In the genomic region with DNA sequence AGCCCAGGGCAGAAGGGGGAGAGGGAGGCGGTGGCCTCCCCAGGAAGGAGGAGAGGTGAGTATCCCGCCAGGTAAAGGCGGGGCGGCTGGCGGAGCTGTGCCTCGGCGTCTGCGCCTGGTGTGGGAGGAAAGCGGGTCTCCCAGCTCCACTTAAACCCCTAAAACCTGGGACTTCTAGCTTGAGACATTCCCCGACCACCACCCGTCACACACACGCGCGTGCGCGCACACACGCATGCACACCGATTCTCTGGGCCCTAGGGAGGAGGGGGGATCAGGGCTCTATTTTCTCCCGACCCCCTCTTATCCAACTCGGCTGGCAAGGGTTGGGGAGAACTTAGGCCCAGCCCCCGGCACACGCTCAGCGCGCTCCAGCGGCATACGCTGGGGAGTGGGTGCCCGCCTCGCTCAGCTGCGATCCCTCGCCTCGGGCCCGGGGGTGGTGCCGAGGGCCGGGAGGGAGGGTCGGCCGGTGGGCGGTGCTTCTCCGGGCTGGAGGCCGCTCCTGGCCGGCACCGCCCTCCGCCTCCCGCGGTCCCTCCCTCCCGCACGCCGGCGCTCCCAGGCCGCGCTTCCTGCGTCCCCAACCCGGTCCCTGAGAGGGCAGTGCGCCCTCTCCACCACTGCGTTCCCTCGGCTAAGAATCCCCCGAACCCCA, we compare ENCODE assay signal across 2 cellular contexts.
TF ChIP-seq lines count a peak whose summit lies in the region.

A gene with protein sequence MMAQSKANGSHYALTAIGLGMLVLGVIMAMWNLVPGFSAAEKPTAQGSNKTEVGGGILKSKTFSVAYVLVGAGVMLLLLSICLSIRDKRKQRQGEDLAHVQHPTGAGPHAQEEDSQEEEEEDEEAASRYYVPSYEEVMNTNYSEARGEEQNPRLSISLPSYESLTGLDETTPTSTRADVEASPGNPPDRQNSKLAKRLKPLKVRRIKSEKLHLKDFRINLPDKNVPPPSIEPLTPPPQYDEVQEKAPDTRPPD (plus strand): TSS at position 564 of the 658 bp plus-strand sequence. CDS start 61,341 bp downstream, outside the sequence.

TF ChIP-seq in HEK293, 187 proteins besides CTCF, POLR2A, EP300 and RAD21 (continued from another document and continues in another):
- TF ChIP-seq ZNF354C (tag by site-specific recombination; IDR thresholded peaks at IDR 0.05; ENCODE audit: borderline replicate concordance, low read depth) (no peak), ZNF639 (tag by site-specific recombination; IDR thresholded peaks at IDR 0.05) (no peak), GLIS2 (tag by site-specific recombination; IDR thresholded peaks at IDR 0.05) (peak; percentile 36; the same call in 1 of the 2 replicates), ZNF623 (tag by site-specific recombination; IDR thresholded peaks at IDR 0.05) (no peak), MEIS1 (CRISPR knock-in tag; IDR thresholded peaks at IDR 0.05; ENCODE audit: borderline replicate concordance) (no peak), ZIC2 (tag by site-specific recombination; IDR thresholded peaks at IDR 0.05) (no peak), ZNF48 (tag by site-specific recombination; IDR thresholded peaks at IDR 0.05) (no peak), ZNF239 (tag by site-specific recombination; IDR thresholded peaks at IDR 0.05) (no peak), ZBTB1 (tag by site-specific recombination; IDR thresholded peaks at IDR 0.05) (no peak), ZNF501 (tag by site-specific recombination; IDR thresholded peaks at IDR 0.05) (0 out of 2 replicates have a peak, but pooled peaks have one; percentile 27), FEZF1 (tag by site-specific recombination; IDR thresholded peaks at IDR 0.05) (no peak), SP2 (tag by site-specific recombination; IDR thresholded peaks at IDR 0.05) (peak; percentile 78), IKZF3 (tag by site-specific recombination; IDR thresholded peaks at IDR 0.05) (peak; percentile 45; the same call in 1 of the 2 replicates), ZNF514 (tag by site-specific recombination; IDR thresholded peaks at IDR 0.05) (no peak), SCRT2 (tag by site-specific recombination; IDR thresholded peaks at IDR 0.05) (no peak), SP7 (tag by site-specific recombination; IDR thresholded peaks at IDR 0.05) (peak; percentile 31; the same call in 1 of the 2 replicates), ZNF341 (tag by site-specific recombination; IDR thresholded peaks at IDR 0.05; ENCODE audit: low read depth) (peak; percentile 69), KLF1 (tag by site-specific recombination; IDR thresholded peaks at IDR 0.05) (peak; percentile 9), KLF9 (tag by site-specific recombination; IDR thresholded peaks at IDR 0.05; ENCODE audit: low read depth) (peak; percentile 68), PRDM4 (tag by site-specific recombination; IDR thresholded peaks at IDR 0.05) (no peak)
- TF ChIP-seq, protein P1, sequence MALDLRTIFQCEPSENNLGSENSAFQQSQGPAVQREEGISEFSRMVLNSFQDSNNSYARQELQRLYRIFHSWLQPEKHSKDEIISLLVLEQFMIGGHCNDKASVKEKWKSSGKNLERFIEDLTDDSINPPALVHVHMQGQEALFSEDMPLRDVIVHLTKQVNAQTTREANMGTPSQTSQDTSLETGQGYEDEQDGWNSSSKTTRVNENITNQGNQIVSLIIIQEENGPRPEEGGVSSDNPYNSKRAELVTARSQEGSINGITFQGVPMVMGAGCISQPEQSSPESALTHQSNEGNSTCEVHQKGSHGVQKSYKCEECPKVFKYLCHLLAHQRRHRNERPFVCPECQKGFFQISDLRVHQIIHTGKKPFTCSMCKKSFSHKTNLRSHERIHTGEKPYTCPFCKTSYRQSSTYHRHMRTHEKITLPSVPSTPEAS (tag by site-specific recombination; IDR thresholded peaks at IDR 0.05) = peak; percentile 40; the same call in 1 of the 2 replicates
- TF ChIP-seq, protein P2, sequence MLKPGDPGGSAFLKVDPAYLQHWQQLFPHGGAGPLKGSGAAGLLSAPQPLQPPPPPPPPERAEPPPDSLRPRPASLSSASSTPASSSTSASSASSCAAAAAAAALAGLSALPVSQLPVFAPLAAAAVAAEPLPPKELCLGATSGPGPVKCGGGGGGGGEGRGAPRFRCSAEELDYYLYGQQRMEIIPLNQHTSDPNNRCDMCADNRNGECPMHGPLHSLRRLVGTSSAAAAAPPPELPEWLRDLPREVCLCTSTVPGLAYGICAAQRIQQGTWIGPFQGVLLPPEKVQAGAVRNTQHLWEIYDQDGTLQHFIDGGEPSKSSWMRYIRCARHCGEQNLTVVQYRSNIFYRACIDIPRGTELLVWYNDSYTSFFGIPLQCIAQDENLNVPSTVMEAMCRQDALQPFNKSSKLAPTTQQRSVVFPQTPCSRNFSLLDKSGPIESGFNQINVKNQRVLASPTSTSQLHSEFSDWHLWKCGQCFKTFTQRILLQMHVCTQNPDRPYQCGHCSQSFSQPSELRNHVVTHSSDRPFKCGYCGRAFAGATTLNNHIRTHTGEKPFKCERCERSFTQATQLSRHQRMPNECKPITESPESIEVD (tag by site-specific recombination; IDR thresholded peaks at IDR 0.05) = no peak

TF ChIP-seq in HepG2, 621 proteins besides CTCF, POLR2A, EP300 and RAD21 (continued from another document and continues in another):
- TF ChIP-seq ZNF281 (CRISPR knock-in tag; IDR thresholded peaks at IDR 0.05; ENCODE audit: borderline replicate concordance) (no peak), SP4 (CRISPR knock-in tag; IDR thresholded peaks at IDR 0.05) (peak; percentile 49), FOXJ3 (CRISPR knock-in tag; IDR thresholded peaks at IDR 0.05; ENCODE audit: borderline replicate concordance) (no peak), HNRNPH1 (optimal IDR thresholded peaks at IDR 0.05; ENCODE audit: low read depth, low read length) (no peak), ZNF414 (CRISPR knock-in tag; IDR thresholded peaks at IDR 0.05) (no peak), ZFP90 (CRISPR knock-in tag; IDR thresholded peaks at IDR 0.05; ENCODE audit: borderline replicate concordance) (no peak), ZBTB7B (CRISPR knock-in tag; IDR thresholded peaks at IDR 0.05) (0 out of 2 replicates have a peak, but pooled peaks have one; percentile 24), RFXANK (CRISPR knock-in tag; IDR thresholded peaks at IDR 0.05) (no peak), HNF4A (CRISPR knock-in tag; IDR thresholded peaks at IDR 0.05) (no peak), ELF4 (CRISPR knock-in tag; IDR thresholded peaks at IDR 0.05; ENCODE audit: borderline replicate concordance) (no peak), MTF1 (CRISPR knock-in tag; IDR thresholded peaks at IDR 0.05) (no peak), ZNF709 (CRISPR knock-in tag; IDR thresholded peaks at IDR 0.05) (peak; percentile 46; the same call in 1 of the 2 replicates), TOPORS (CRISPR knock-in tag; IDR thresholded peaks at IDR 0.05) (no peak), RBAK (CRISPR knock-in tag; IDR thresholded peaks at IDR 0.05) (no peak), ZNF205 (CRISPR knock-in tag; IDR thresholded peaks at IDR 0.05) (no peak), SOX13 (IDR thresholded peaks at IDR 0.05) (no peak), SOX13 (CRISPR knock-in tag; conservative IDR thresholded peaks at IDR 0.05 in 1 of 2, IDR thresholded peaks at IDR 0.05 in 1 of 2) (peak in 1 of 2 experiments; percentile 35; a peak in 1 of 4 replicates), ZNF253 (CRISPR knock-in tag; IDR thresholded peaks at IDR 0.05; ENCODE audit: borderline replicate concordance) (no peak), ZNF160 (CRISPR knock-in tag; IDR thresholded peaks at IDR 0.05) (no peak; the same call in 1 of the 2 replicates), ARNT2 (CRISPR knock-in tag; IDR thresholded peaks at IDR 0.05; ENCODE audit: low read depth) (0 out of 2 replicates have a peak, but pooled peaks have one; percentile 0), ZNF720 (CRISPR knock-in tag; IDR thresholded peaks at IDR 0.05) (no peak), SNAPC5 (CRISPR knock-in tag; IDR thresholded peaks at IDR 0.05; ENCODE audit: borderline replicate concordance) (no peak), ZSCAN21 (CRISPR knock-in tag; IDR thresholded peaks at IDR 0.05; ENCODE audit: borderline replicate concordance) (no peak), ZNF83 (CRISPR knock-in tag; IDR thresholded peaks at IDR 0.05; ENCODE audit: borderline replicate concordance) (no peak), MYNN (CRISPR knock-in tag; IDR thresholded peaks at IDR 0.05; ENCODE audit: low read depth) (no peak), MXI1 (IDR thresholded peaks at IDR 0.05; ENCODE audit: borderline replicate concordance, low read depth, low read length) (peak; percentile 40; the same call in 1 of the 3 replicates), IRF9 (CRISPR knock-in tag; IDR thresholded peaks at IDR 0.05; ENCODE audit: borderline replicate concordance) (peak; percentile 25; the same call in 1 of the 2 replicates), TEAD3 (CRISPR knock-in tag; optimal IDR thresholded peaks at IDR 0.05; ENCODE audit: borderline replicate concordance) (no peak), ATF6 (CRISPR knock-in tag; conservative IDR thresholded peaks at IDR 0.05) (no peak)
- TF ChIP-seq, protein P3, sequence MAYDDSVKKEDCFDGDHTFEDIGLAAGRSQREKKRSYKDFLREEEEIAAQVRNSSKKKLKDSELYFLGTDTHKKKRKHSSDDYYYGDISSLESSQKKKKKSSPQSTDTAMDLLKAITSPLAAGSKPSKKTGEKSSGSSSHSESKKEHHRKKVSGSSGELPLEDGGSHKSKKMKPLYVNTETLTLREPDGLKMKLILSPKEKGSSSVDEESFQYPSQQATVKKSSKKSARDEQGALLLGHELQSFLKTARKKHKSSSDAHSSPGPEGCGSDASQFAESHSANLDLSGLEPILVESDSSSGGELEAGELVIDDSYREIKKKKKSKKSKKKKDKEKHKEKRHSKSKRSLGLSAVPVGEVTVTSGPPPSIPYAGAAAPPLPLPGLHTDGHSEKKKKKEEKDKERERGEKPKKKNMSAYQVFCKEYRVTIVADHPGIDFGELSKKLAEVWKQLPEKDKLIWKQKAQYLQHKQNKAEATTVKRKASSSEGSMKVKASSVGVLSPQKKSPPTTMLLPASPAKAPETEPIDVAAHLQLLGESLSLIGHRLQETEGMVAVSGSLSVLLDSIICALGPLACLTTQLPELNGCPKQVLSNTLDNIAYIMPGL (CRISPR knock-in tag; IDR thresholded peaks at IDR 0.05; ENCODE audit: borderline replicate concordance in 1 of 2, low read depth in 1 of 2) = peak; percentile 25 to 32; a peak in 2 of 4 replicates
- TF ChIP-seq, protein P4, sequence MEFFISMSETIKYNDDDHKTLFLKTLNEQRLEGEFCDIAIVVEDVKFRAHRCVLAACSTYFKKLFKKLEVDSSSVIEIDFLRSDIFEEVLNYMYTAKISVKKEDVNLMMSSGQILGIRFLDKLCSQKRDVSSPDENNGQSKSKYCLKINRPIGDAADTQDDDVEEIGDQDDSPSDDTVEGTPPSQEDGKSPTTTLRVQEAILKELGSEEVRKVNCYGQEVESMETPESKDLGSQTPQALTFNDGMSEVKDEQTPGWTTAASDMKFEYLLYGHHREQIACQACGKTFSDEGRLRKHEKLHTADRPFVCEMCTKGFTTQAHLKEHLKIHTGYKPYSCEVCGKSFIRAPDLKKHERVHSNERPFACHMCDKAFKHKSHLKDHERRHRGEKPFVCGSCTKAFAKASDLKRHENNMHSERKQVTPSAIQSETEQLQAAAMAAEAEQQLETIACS (CRISPR knock-in tag; IDR thresholded peaks at IDR 0.05) = no peak
- TF ChIP-seq, protein P5, sequence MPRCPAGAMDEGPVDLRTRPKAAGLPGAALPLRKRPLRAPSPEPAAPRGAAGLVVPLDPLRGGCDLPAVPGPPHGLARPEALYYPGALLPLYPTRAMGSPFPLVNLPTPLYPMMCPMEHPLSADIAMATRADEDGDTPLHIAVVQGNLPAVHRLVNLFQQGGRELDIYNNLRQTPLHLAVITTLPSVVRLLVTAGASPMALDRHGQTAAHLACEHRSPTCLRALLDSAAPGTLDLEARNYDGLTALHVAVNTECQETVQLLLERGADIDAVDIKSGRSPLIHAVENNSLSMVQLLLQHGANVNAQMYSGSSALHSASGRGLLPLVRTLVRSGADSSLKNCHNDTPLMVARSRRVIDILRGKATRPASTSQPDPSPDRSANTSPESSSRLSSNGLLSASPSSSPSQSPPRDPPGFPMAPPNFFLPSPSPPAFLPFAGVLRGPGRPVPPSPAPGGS (CRISPR knock-in tag; IDR thresholded peaks at IDR 0.05) = no peak
